In the genomic region with DNA sequence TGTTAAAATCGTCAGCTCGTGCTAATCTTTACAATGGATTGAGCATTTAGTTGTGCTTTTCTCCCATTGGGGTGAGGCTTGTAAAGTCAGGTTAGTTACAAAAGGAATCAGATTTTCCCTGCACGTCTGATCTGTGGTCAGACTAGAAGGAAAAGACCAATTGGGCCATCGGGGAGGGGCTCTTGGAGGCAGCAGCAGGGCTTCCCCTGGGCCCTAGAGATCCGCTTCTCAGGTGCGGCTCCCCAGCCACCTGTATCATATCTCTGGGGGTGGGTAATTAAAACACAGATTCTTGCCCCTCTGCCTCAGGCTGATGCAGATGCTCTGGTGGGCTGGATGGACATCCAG, we compare ENCODE assay signal across 14 cellular contexts.
DNase-seq lines count a peak whose midpoint lies in the region; TF ChIP-seq lines count a peak whose summit lies in the region.
"Had no signal": no experiment of that assay in that cellular context is flagged by ENCODE, and none has a peak within 500 bp of the region (broad histone marks: within the 10 kb centered on the region; RNA-seq: fewer than 3 reads in every experiment).

No MANE protein-coding gene starts in this region.

- no peak for TF ChIP-seq CTCF in H9 (conservative IDR thresholded peaks at IDR 0.05)

- no peak overlapping the region for H2BK15ac ChIP-seq in H9 (ENCODE audit: low read depth, low read length)

- H3K9me3 Mint-ChIP-seq in H9: no peaks in the 10 kb centered on the region

- no peaks in the 10 kb centered on the region for H3K27me3 Mint-ChIP-seq in H9 (ENCODE audit: low read depth)

- H4K5ac ChIP-seq in H9 (ENCODE audit: insufficient read length, low read depth, low read length): no peak overlapping the region

- no peak overlapping the region for H2BK20ac ChIP-seq in H9 (ENCODE audit: low read depth, low read length, poor library complexity, severe bottlenecking)

- no peak overlapping the region for H2BK12ac ChIP-seq in H9 (ENCODE audit: insufficient read length, low read depth, low read length)

- no peaks in the 10 kb centered on the region for H3K23me2 ChIP-seq in H9 (ENCODE audit: insufficient read length, low read depth, low read length, poor library complexity, severe bottlenecking)

- H3K18ac ChIP-seq in H9 (ENCODE audit: insufficient read length, low read depth, low read length): no peak overlapping the region

- WGBS in H9 (ENCODE audit: extremely low coverage, insufficient read length, low lambda C conversion rate): no CpG with 5 or more reads among the region's 6 CpGs

- peak overlapping the region; percentile 38; the same call in 1 of the 2 replicates for H3K14ac ChIP-seq in H9 (ENCODE audit: insufficient read depth, low read length)

- no peaks in the 10 kb centered on the region for H3K9me3 ChIP-seq in BLaER1
- H3K9me3 ChIP-seq in H9 (ENCODE audit: control insufficient read depth, low read depth, low read length): no peaks in the 10 kb centered on the region
- no peaks in the 10 kb centered on the region for H3K9me3 ChIP-seq in SJCRH30 (replicated peaks)
- H3K9me3 ChIP-seq: A549 had no signal

- no peak overlapping the region for H3K23ac ChIP-seq in H9 (ENCODE audit: insufficient read length, low read depth, low read length)

- H3K56ac ChIP-seq in H9 (ENCODE audit: insufficient read length, low read depth, low read length): no peak overlapping the region

- H3K27ac ChIP-seq in BLaER1 (peak overlapping the region; percentile 70), H9 (ENCODE audit: insufficient read length, low read depth, low read length) (no peak overlapping the region), SJCRH30 (peak overlapping the region; percentile 61)

- H3K4me3 ChIP-seq in BLaER1 (no peak overlapping the region), SJCRH30 (peak overlapping the region; percentile 35)
- H3K4me3 ChIP-seq: A549 had no signal

- H3K79me1 ChIP-seq in H9 (ENCODE audit: insufficient read depth, low read depth, low read length, poor library complexity, severe bottlenecking): no peaks in the 10 kb centered on the region

- H2AFZ ChIP-seq in H9 (ENCODE audit: low read length): no peak overlapping the region

- no peaks in the 10 kb centered on the region for H3K36me3 ChIP-seq in BLaER1
- no peaks in the 10 kb centered on the region for H3K36me3 ChIP-seq in SJCRH30

- H3K9ac ChIP-seq in BLaER1 (peak overlapping the region; percentile 45; the same call in 1 of the 2 replicates), H9 (ENCODE audit: extremely low read depth, insufficient read length, low read length) (no peak overlapping the region)

- H3K4me1 Mint-ChIP-seq in H9: peaks cover 13% of the 10 kb centered on the region in 2 experiments

- no peaks in the 10 kb centered on the region for H3K79me2 ChIP-seq in H9 (ENCODE audit: insufficient read depth, low read length)

- H3K4ac ChIP-seq in H9 (ENCODE audit: low read depth, low read length): no peak overlapping the region

- no peak overlapping the region for H3T11ph ChIP-seq in H9 (ENCODE audit: low read length)

- DNase-seq in H9: no peak
- DNase-seq in SJCRH30: no peak
- peak; percentile 47 for DNase-seq in iPS-NIHi7 (ENCODE audit: extremely low spot score)
- DNase-seq in DMS79 (lab: John Stamatoyannopoulos, UW): no peak
- no peak for DNase-seq in NCI-H2081 (lab: John Stamatoyannopoulos, UW)
- no peak for DNase-seq in DMS153 (lab: John Stamatoyannopoulos, UW)
- DNase-seq: Calu3, DMS79 treated with DMSO at 0.1 percent for 48 hours, GF-D8, IMR-90, NCI-H1417, NCI-H226 had no signal

- H3K4me2 ChIP-seq in BLaER1: peak overlapping the region; percentile 85
- no peak overlapping the region for H3K4me2 ChIP-seq in H9 (ENCODE audit: insufficient read depth, insufficient read length, low read length)
- H3K4me2 ChIP-seq: A549 had no signal

- H3K4me3 Mint-ChIP-seq in H9: peak overlapping the region; percentile 26 to 62

- no peak overlapping the region for H2BK120ac ChIP-seq in H9 (ENCODE audit: low read depth, low read length, poor library complexity, severe bottlenecking)

- H2BK5ac ChIP-seq in H9 (ENCODE audit: insufficient read length, low read length): no peak overlapping the region

- H3K36me3 Mint-ChIP-seq in H9 (ENCODE audit: insufficient read depth in 1 of 3, low read depth in 3 of 3): no peaks in the 10 kb centered on the region

- no peak overlapping the region for H3K27ac Mint-ChIP-seq in H9

- H3K4me1 ChIP-seq in BLaER1 (peaks cover 96% of the 10 kb centered on the region), H9 (ENCODE audit: insufficient read depth, low read length) (no peaks in the 10 kb centered on the region), SJCRH30 (peaks cover 46% of the 10 kb centered on the region)

- H4K20me1 ChIP-seq in BLaER1: no peaks in the 10 kb centered on the region
- no peaks in the 10 kb centered on the region for H4K20me1 ChIP-seq in H9 (ENCODE audit: control insufficient read depth, insufficient read depth, insufficient read length)

- no peak overlapping the region for H2AK5ac ChIP-seq in H9 (ENCODE audit: insufficient read length, low read length)

- H4K91ac ChIP-seq in H9 (ENCODE audit: insufficient read length, low read depth, low read length): no peak overlapping the region

- H3K27me3 ChIP-seq in BLaER1 (no peaks in the 10 kb centered on the region), H9 (ENCODE audit: insufficient read depth, low read length) (no peaks in the 10 kb centered on the region), SJCRH30 (no peaks in the 10 kb centered on the region)

- no peak overlapping the region for H4K8ac ChIP-seq in H9 (replicated peaks; ENCODE audit: insufficient read length, low read depth, low read length)
